Comparison of ENCODE assay signal across 9 cellular contexts in the genomic region with DNA sequence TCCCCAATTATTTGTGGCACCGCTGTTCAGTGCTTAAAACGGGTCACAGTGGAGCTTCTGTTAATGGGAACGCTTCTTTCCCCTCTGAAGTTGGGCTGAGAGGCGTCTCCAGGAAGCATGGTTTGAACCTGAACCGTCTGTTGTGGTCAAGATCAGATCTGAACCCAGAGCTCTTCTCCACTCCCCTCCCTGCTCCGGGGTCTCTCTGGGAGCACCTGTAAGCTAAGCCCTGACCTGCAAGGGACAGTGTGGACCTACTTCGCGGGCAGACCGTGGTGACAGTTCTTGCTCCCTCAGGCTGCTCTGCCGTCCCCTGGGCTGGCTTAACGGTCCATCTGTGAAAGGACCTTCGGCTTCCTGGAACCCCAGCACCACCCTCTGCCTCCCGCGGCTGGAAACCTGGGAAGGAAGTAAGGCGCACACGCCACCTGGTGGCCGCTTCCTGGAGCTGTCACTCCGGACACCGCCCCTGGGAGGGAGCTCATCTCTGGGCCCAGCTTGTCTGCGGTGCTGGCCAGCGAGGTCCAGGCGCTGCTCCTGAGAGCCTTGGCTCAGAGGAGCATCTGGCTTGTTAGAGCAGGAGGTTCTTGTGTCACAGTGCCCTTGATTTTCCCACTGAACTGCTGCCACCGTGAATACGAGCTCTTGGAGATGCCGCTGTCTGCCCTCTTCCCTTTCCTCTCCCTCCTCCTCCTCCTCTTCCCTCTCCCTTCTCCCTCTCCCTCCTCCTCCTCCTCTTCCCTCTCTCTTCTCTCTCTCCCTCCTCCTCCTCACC.
DNase-seq lines count a peak whose midpoint lies in the region; ATAC-seq and TF ChIP-seq lines count a peak whose summit lies in the region.
"Had no signal": no experiment of that assay in that cellular context is flagged by ENCODE, and none has a peak within 500 bp of the region (broad histone marks: within the 10 kb centered on the region; RNA-seq: fewer than 3 reads in every experiment).

No MANE protein-coding gene starts in this region.

- peak; percentile 67 for DNase-seq in Calu3
- DNase-seq in NCI-H2227 (lab: John Stamatoyannopoulos, UW; ENCODE audit: unreplicated experiment): peak; percentile 90
- DNase-seq in activated T-helper 2 cell treated with anti-CD3 and anti-CD28 coated beads, Interferon-gamma antibody, Interleukin-2, Interleukin-4, amounts not matched to agents 10 μg/mL and 5 μg/mL and 100 μg/mL, durations not matched to agents 14 hours and 24 hours and 36 hours (ENCODE audit: low spot score): peak; percentile 14
- DNase-seq in iPS DF 19.7 (ENCODE audit: low read depth, low spot score): peak; percentile 54
- peak; percentile 59 for DNase-seq in stimulated activated CD4-positive, alpha-beta T cell treated with anti-CD3 and anti-CD28 coated beads, Interleukin-15, amount 100 ng/mL, for 24 hours
- DNase-seq: naive B cell had no signal

- BruUV-seq in Calu3 (replicated peaks; lab: Mats Ljungman, UMichigan): no TSS peak

- peaks cover 54% of the 10 kb centered on the region for H3K27me3 Mint-ChIP-seq in Calu3 (ENCODE audit: unreplicated experiment)
- no peaks in the 10 kb centered on the region for H3K27me3 Mint-ChIP-seq in activated T-helper 2 cell treated with anti-CD3 and anti-CD28 coated beads, Interferon-gamma antibody, Interleukin-2, Interleukin-4, amounts not matched to agents 10 μg/mL and 5 μg/mL and 100 μg/mL, durations not matched to agents 14 hours and 24 hours and 36 hours (ENCODE audit: low read depth)

- ATAC-seq in GM21367 (IDR thresholded peaks at IDR 0.05; ENCODE audit: unreplicated experiment): peak; percentile 64
- ATAC-seq in HG03520 (IDR thresholded peaks at IDR 0.05; ENCODE audit: unreplicated experiment): no peak
- ATAC-seq in GM21825 (IDR thresholded peaks at IDR 0.05; ENCODE audit: unreplicated experiment): no peak

- H3K9me3 Mint-ChIP-seq in Calu3 (ENCODE audit: low read depth, unreplicated experiment): no peaks in the 10 kb centered on the region
- H3K9me3 Mint-ChIP-seq in activated T-helper 2 cell treated with anti-CD3 and anti-CD28 coated beads, Interferon-gamma antibody, Interleukin-2, Interleukin-4, amounts not matched to agents 10 μg/mL and 5 μg/mL and 100 μg/mL, durations not matched to agents 14 hours and 24 hours and 36 hours: no peaks in the 10 kb centered on the region

- H3K36me3 Mint-ChIP-seq in Calu3 (ENCODE audit: insufficient read depth, unreplicated experiment): no peaks in the 10 kb centered on the region
- H3K36me3 Mint-ChIP-seq in activated T-helper 2 cell treated with anti-CD3 and anti-CD28 coated beads, Interferon-gamma antibody, Interleukin-2, Interleukin-4, amounts not matched to agents 10 μg/mL and 5 μg/mL and 100 μg/mL, durations not matched to agents 14 hours and 24 hours and 36 hours (ENCODE audit: low read depth): no peaks in the 10 kb centered on the region

- CTCF ChIA-PET in Calu3 (lab: Charles Lee): interaction anchor here (0.6 to 1.6 kb wide), 14 partner anchors 8 to 518 kb away, joined by 3 to 9 read pairs (median 4); no protein-coding TSS in a partner anchor

- peak; percentile 64 for TF ChIP-seq CTCF in Calu3 (IDR thresholded peaks at IDR 0.05; ENCODE audit: unreplicated experiment)

- H3K27ac Mint-ChIP-seq in Calu3 (ENCODE audit: unreplicated experiment): no peak overlapping the region
- H3K27ac Mint-ChIP-seq in activated T-helper 2 cell treated with anti-CD3 and anti-CD28 coated beads, Interferon-gamma antibody, Interleukin-2, Interleukin-4, amounts not matched to agents 10 μg/mL and 5 μg/mL and 100 μg/mL, durations not matched to agents 14 hours and 24 hours and 36 hours: no peak overlapping the region
- H3K27ac Mint-ChIP-seq: naive B cell had no signal

- no peak overlapping the region for H3K4me3 Mint-ChIP-seq in Calu3 (ENCODE audit: low read depth, unreplicated experiment)
- H3K4me3 Mint-ChIP-seq in activated T-helper 2 cell treated with anti-CD3 and anti-CD28 coated beads, Interferon-gamma antibody, Interleukin-2, Interleukin-4, amounts not matched to agents 10 μg/mL and 5 μg/mL and 100 μg/mL, durations not matched to agents 14 hours and 24 hours and 36 hours (ENCODE audit: low read depth): peak overlapping the region; percentile 44
- H3K4me3 Mint-ChIP-seq: naive B cell had no signal

- H3K4me1 Mint-ChIP-seq in Calu3 (ENCODE audit: low read depth, unreplicated experiment): no peaks in the 10 kb centered on the region
- H3K4me1 Mint-ChIP-seq in activated T-helper 2 cell treated with anti-CD3 and anti-CD28 coated beads, Interferon-gamma antibody, Interleukin-2, Interleukin-4, amounts not matched to agents 10 μg/mL and 5 μg/mL and 100 μg/mL, durations not matched to agents 14 hours and 24 hours and 36 hours (ENCODE audit: low read depth): peaks cover 2% of the 10 kb centered on the region

- intact Hi-C loops in Calu3 (cut with micrococcal nuclease; ENCODE audit: unreplicated experiment): loop anchor here (2.0 kb wide), 1 partner anchor 1027 kb away; no protein-coding TSS in a partner anchor
- intact Hi-C loops in activated T-helper 2 cell treated with anti-CD3 and anti-CD28 coated beads, Interferon-gamma antibody, Interleukin-2, Interleukin-4, amounts not matched to agents 10 μg/mL and 5 μg/mL and 100 μg/mL, durations not matched to agents 14 hours and 24 hours and 36 hours (cut with micrococcal nuclease): loop anchor here (10.0 kb wide), 1 partner anchor 381 kb away; no protein-coding TSS in a partner anchor

Comparison
In these comparisons a context has a peak if more than half of its experiments do, and no peak if none do; other contexts are left out.
1. DNase-seq: peak in every context shown above with its lines; median percentile 90 in NCI-H2227; 67 in Calu3; 59 in stimulated activated CD4-positive, alpha-beta T cell treated with anti-CD3 and anti-CD28 coated beads, Interleukin-15, amount 100 ng/mL, for 24 hours; 54 in iPS DF 19.7; 14 in activated T-helper 2 cell treated with anti-CD3 and anti-CD28 coated beads, Interferon-gamma antibody, Interleukin-2, Interleukin-4, amounts not matched to agents 10 μg/mL and 5 μg/mL and 100 μg/mL, durations not matched to agents 14 hours and 24 hours and 36 hours.